14 cellular contexts compared by ENCODE assay signal in the genomic region with DNA sequence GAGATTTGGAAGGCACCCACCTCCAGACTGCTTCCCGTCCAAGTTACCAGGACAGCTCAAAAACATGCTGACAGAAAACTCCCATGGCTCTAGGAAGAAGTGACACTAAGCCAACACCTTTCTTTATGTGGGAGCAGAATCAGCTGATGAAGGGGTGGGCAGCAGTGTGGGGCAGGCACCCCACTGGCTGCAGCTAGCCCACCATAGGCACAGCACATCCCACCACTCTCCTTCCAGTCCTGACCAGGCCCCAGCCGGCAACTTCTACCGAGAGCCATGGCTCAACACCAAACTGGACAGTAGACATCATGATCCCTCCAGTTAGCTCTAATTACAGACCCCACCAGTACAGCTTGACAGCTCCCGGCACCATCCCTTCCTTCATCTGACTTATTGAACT. TPM values are rescaled to one million over a fixed set of nuclear protein-coding genes. Genes with fewer than 3 reads are reported as not detected.
DNase-seq lines count a peak whose midpoint lies in the region; ATAC-seq and TF ChIP-seq lines count a peak whose summit lies in the region.
"Had no signal": no experiment of that assay in that cellular context is flagged by ENCODE, and none has a peak within 500 bp of the region (broad histone marks: within the 10 kb centered on the region; RNA-seq: fewer than 3 reads in every experiment).

No MANE protein-coding gene starts in this region.

- H3K9me3 Mint-ChIP-seq in activated CD4-positive, alpha-beta T cell treated with anti-CD3 and anti-CD28 coated beads, Interleukin-2, amount 10 ng/mL, durations not matched to agents 7 days and 5 days: no peaks in the 10 kb centered on the region
- H3K9me3 Mint-ChIP-seq in activated T-helper 1 cell treated with anti-CD3 and anti-CD28 coated beads, Interleukin-12 subunit alpha, Interleukin-12 subunit beta, Interleukin-2, Interleukin-4 antibody, amounts not matched to agents 30 ng/mL and 10 ng/mL and 1 ng/mL, durations not matched to agents 14 hours and 24 hours and 36 hours: no peaks in the 10 kb centered on the region
- H3K9me3 Mint-ChIP-seq in stimulated activated memory B cell treated with anti-CD40 and anti-IgM and Interleukin-4, amounts not matched to agents 10 μg/mL and 1 μg/mL and 100 μg/mL, for 72 hours: no peaks in the 10 kb centered on the region

- no peaks in the 10 kb centered on the region for H3K27me3 Mint-ChIP-seq in activated CD4-positive, alpha-beta T cell treated with anti-CD3 and anti-CD28 coated beads, Interleukin-2, amount 10 ng/mL, durations not matched to agents 7 days and 5 days
- H3K27me3 Mint-ChIP-seq in activated T-helper 1 cell treated with anti-CD3 and anti-CD28 coated beads, Interleukin-12 subunit alpha, Interleukin-12 subunit beta, Interleukin-2, Interleukin-4 antibody, amounts not matched to agents 30 ng/mL and 10 ng/mL and 1 ng/mL, durations not matched to agents 14 hours and 24 hours and 36 hours (ENCODE audit: insufficient read depth): no peaks in the 10 kb centered on the region
- H3K27me3 Mint-ChIP-seq in stimulated activated memory B cell treated with anti-CD40 and anti-IgM and Interleukin-4, amounts not matched to agents 10 μg/mL and 1 μg/mL and 100 μg/mL, for 72 hours: no peaks in the 10 kb centered on the region

- no peak overlapping the region for H3K4me3 Mint-ChIP-seq in activated CD4-positive, alpha-beta T cell treated with anti-CD3 and anti-CD28 coated beads, Interleukin-2, amount 10 ng/mL, durations not matched to agents 7 days and 5 days
- peak overlapping the region; percentile 37 for H3K4me3 Mint-ChIP-seq in activated T-helper 1 cell treated with anti-CD3 and anti-CD28 coated beads, Interleukin-12 subunit alpha, Interleukin-12 subunit beta, Interleukin-2, Interleukin-4 antibody, amounts not matched to agents 30 ng/mL and 10 ng/mL and 1 ng/mL, durations not matched to agents 14 hours and 24 hours and 36 hours
- no peak overlapping the region for H3K4me3 Mint-ChIP-seq in stimulated activated memory B cell treated with anti-CD40 and anti-IgM and Interleukin-4, amounts not matched to agents 10 μg/mL and 1 μg/mL and 100 μg/mL, for 72 hours

- no peaks in the 10 kb centered on the region for H3K27me3 ChIP-seq in left ventricle myocardium inferior (ENCODE audit: low read depth)

- H3K4me3 ChIP-seq in left ventricle myocardium inferior: no peak overlapping the region
- H3K4me3 ChIP-seq: A549, mucosa of descending colon, skin epidermis had no signal

- intact Hi-C loops in activated T-helper 1 cell treated with anti-CD3 and anti-CD28 coated beads, Interleukin-12 subunit alpha, Interleukin-12 subunit beta, Interleukin-2, Interleukin-4 antibody, amounts not matched to agents 30 ng/mL and 10 ng/mL and 1 ng/mL, durations not matched to agents 14 hours and 24 hours and 36 hours (cut with micrococcal nuclease): loop anchor here (1.0 to 5.0 kb wide), 7 partner anchors 16 to 237 kb away; partner anchors contain the start of genes ACAD10, ATXN2 and BRAP
- intact Hi-C loops in left ventricle myocardium inferior (cut with micrococcal nuclease): loop anchor here (5.0 kb wide), 1 partner anchor 53 kb away; no protein-coding TSS in a partner anchor

- H3K36me3 Mint-ChIP-seq in activated CD4-positive, alpha-beta T cell treated with anti-CD3 and anti-CD28 coated beads, Interleukin-2, amount 10 ng/mL, durations not matched to agents 7 days and 5 days (ENCODE audit: low read depth): peaks cover 61% of the 10 kb centered on the region
- peaks cover 61% of the 10 kb centered on the region for H3K36me3 Mint-ChIP-seq in activated T-helper 1 cell treated with anti-CD3 and anti-CD28 coated beads, Interleukin-12 subunit alpha, Interleukin-12 subunit beta, Interleukin-2, Interleukin-4 antibody, amounts not matched to agents 30 ng/mL and 10 ng/mL and 1 ng/mL, durations not matched to agents 14 hours and 24 hours and 36 hours (ENCODE audit: low read depth)
- H3K36me3 Mint-ChIP-seq in stimulated activated memory B cell treated with anti-CD40 and anti-IgM and Interleukin-4, amounts not matched to agents 10 μg/mL and 1 μg/mL and 100 μg/mL, for 72 hours: peaks cover 71% of the 10 kb centered on the region

- no peak for DNase-seq in activated CD4-positive, alpha-beta T cell treated with anti-CD3 and anti-CD28 coated beads, Interleukin-2, amount 10 ng/mL, durations not matched to agents 7 days and 5 days
- no peak for DNase-seq in activated CD4-positive, alpha-beta T cell treated with anti-CD3 and anti-CD28 coated beads for 1 hour
- DNase-seq in activated T-helper 1 cell treated with anti-CD3 and anti-CD28 coated beads, Interleukin-12 subunit alpha, Interleukin-12 subunit beta, Interleukin-2, Interleukin-4 antibody, amounts not matched to agents 30 ng/mL and 10 ng/mL and 1 ng/mL, durations not matched to agents 14 hours and 24 hours and 36 hours (ENCODE audit: low spot score): no peak
- DNase-seq in left ventricle myocardium inferior: no peak
- DNase-seq in NCI-H446 treated with DMSO at 0.1 percent for 48 hours (lab: John Stamatoyannopoulos, UW): no peak
- no peak for DNase-seq in central memory CD4-positive, alpha-beta T cell
- DNase-seq: activated naive CD4-positive, alpha-beta T cell treated with Interleukin-2 at 50 U/mL for 16 hours; KBM-7; NCI-H2171 had no signal

- POLR2A ChIA-PET in activated CD4-positive, alpha-beta T cell treated with anti-CD3 and anti-CD28 coated beads, Interleukin-2, amount 10 ng/mL, durations not matched to agents 7 days and 5 days (lab: Charles Lee): no interaction called here

- CTCF ChIA-PET in activated CD4-positive, alpha-beta T cell treated with anti-CD3 and anti-CD28 coated beads, Interleukin-2, amount 10 ng/mL, durations not matched to agents 7 days and 5 days (lab: Charles Lee): interaction anchor here (0.9 to 5.7 kb wide), 14 partner anchors 8 to 57 kb away, joined by 3 to 73 read pairs (median 8); partner anchors contain the start of gene SH2B3

- peaks cover 70% of the 10 kb centered on the region for H3K36me3 ChIP-seq in left ventricle myocardium inferior

- peaks cover 80% of the 10 kb centered on the region for H3K4me1 ChIP-seq in left ventricle myocardium inferior
- H3K4me1 ChIP-seq: A549 had no signal

- no peaks in the 10 kb centered on the region for H3K9me3 ChIP-seq in left ventricle myocardium inferior (replicated peaks)
- H3K9me3 ChIP-seq: A549, mucosa of descending colon had no signal

- no peak for ATAC-seq in stimulated activated memory B cell treated with anti-CD40 and anti-IgM and Interleukin-4, amounts not matched to agents 10 μg/mL and 1 μg/mL and 100 μg/mL, for 72 hours
- no peak for ATAC-seq in GM21360 (IDR thresholded peaks at IDR 0.05; ENCODE audit: unreplicated experiment)
- ATAC-seq: A549, mucosa of descending colon had no signal

- H3K27ac ChIP-seq in left ventricle myocardium inferior (replicated peaks): peak overlapping the region; percentile 97
- H3K27ac ChIP-seq: A549 had no signal

- peaks cover 47% of the 10 kb centered on the region for H3K4me1 Mint-ChIP-seq in activated CD4-positive, alpha-beta T cell treated with anti-CD3 and anti-CD28 coated beads, Interleukin-2, amount 10 ng/mL, durations not matched to agents 7 days and 5 days
- H3K4me1 Mint-ChIP-seq in activated T-helper 1 cell treated with anti-CD3 and anti-CD28 coated beads, Interleukin-12 subunit alpha, Interleukin-12 subunit beta, Interleukin-2, Interleukin-4 antibody, amounts not matched to agents 30 ng/mL and 10 ng/mL and 1 ng/mL, durations not matched to agents 14 hours and 24 hours and 36 hours (ENCODE audit: low read depth): peaks cover 60% of the 10 kb centered on the region
- peaks cover 52% of the 10 kb centered on the region for H3K4me1 Mint-ChIP-seq in stimulated activated memory B cell treated with anti-CD40 and anti-IgM and Interleukin-4, amounts not matched to agents 10 μg/mL and 1 μg/mL and 100 μg/mL, for 72 hours

- H3K27ac Mint-ChIP-seq in activated CD4-positive, alpha-beta T cell treated with anti-CD3 and anti-CD28 coated beads, Interleukin-2, amount 10 ng/mL, durations not matched to agents 7 days and 5 days: peak overlapping the region; percentile 73
- H3K27ac Mint-ChIP-seq in activated T-helper 1 cell treated with anti-CD3 and anti-CD28 coated beads, Interleukin-12 subunit alpha, Interleukin-12 subunit beta, Interleukin-2, Interleukin-4 antibody, amounts not matched to agents 30 ng/mL and 10 ng/mL and 1 ng/mL, durations not matched to agents 14 hours and 24 hours and 36 hours: peak overlapping the region; percentile 26
- H3K27ac Mint-ChIP-seq in stimulated activated memory B cell treated with anti-CD40 and anti-IgM and Interleukin-4, amounts not matched to agents 10 μg/mL and 1 μg/mL and 100 μg/mL, for 72 hours: peak overlapping the region; percentile 74

- TF ChIP-seq CTCF in left ventricle myocardium inferior (IDR thresholded peaks at IDR 0.05; ENCODE audit: borderline replicate concordance): no peak

RNA-seq across cellular contexts. Expression of gene SH2B3, which starts 45.0 kb away (rescaled TPM):
- total RNA-seq in activated CD4-positive, alpha-beta T cell treated with anti-CD3 and anti-CD28 coated beads, Interleukin-2, amount 10 ng/mL, durations not matched to agents 7 days and 5 days: 10 to 100 TPM; 29.7 to 29.8 TPM
- total RNA-seq in activated T-helper 1 cell treated with anti-CD3 and anti-CD28 coated beads, Interleukin-12 subunit alpha, Interleukin-12 subunit beta, Interleukin-2, Interleukin-4 antibody, amounts not matched to agents 30 ng/mL and 10 ng/mL and 1 ng/mL, durations not matched to agents 14 hours and 24 hours and 36 hours: 42.0 and 42.3 TPM in 2 replicates
- total RNA-seq in left ventricle myocardium inferior: 50.5 TPM
